In the genomic region with DNA sequence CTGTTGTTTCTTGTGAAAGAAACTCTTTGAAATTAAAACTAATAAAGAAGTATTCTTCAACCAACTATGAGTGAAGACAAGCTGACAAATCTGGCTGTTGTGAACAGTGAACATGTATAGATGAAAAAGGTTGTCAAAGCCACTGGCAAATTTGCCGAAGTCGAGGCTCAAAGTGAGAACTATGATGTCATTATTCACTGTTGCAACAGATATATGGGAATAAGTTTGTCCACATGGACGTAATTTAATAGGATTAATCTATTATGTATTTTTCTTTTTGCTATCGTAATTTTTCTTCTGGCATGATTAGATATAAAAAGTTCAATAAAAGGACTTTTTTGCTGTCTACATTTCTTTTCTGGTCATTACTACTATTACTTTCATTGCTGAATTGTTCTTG, we compare ENCODE assay signal across 8 cellular contexts.
"Had no signal": no experiment of that assay in that cellular context is flagged by ENCODE, and none has a peak within 500 bp of the region (broad histone marks: within the 10 kb centered on the region; RNA-seq: fewer than 3 reads in every experiment).

No MANE protein-coding gene starts in this region.

- ATAC-seq: GM12878 had no signal

- DNase-seq: GDM1, GF-D8 had no signal

- H3K4me3 ChIP-seq: GM12878 had no signal

- FAIRE-seq: G401.6, GM12878, GM12891, GM12892, GM18507, GM19239 had no signal
